Comparison of ENCODE assay signal across 23 cellular contexts in genomic region chr5:173882632-173883031, GRCh38. TPM values are rescaled to one million over a fixed set of nuclear protein-coding genes. Genes with fewer than 3 reads are reported as not detected.
A peak's percentile ranks its signal among the peaks of the same experiment; 100 is the strongest.
DNase-seq lines count a peak whose midpoint lies in the region; ATAC-seq and TF ChIP-seq lines count a peak whose summit lies in the region.
"Had no signal": no experiment of that assay in that cellular context is flagged by ENCODE, and none has a peak within 500 bp of the region (broad histone marks: within the 10 kb centered on the region; RNA-seq: fewer than 3 reads in every experiment).

No MANE protein-coding gene starts in this region.

- H4K8ac ChIP-seq in IMR-90 (ENCODE audit: low read depth in 2 of 2, low read length in 2 of 2) = no peak overlapping the region

- dilution Hi-C loops in IMR-90 (cut with HindIII; ENCODE audit: low sequenced_read_pairs, unreplicated experiment) = no loop called here

- POLR2A ChIA-PET in IMR-90 (lab: Charles Lee; ENCODE audit: unreplicated experiment) = no interaction called here

- DNase-seq in EL (peak; percentile 52), IMR-90 (peak; percentile 11), SJSA1 (ENCODE audit: low read depth in 1 of 2, low spot score in 2 of 2) (peak in 1 of 2 experiments; percentile 71), fibroblast of mammary gland (ENCODE audit: low read depth) (peak; percentile 27), NCI-H748 (lab: John Stamatoyannopoulos, UW; ENCODE audit: unreplicated experiment) (no peak), chondrocyte (ENCODE audit: low spot score) (no peak), dorsolateral prefrontal cortex (no peak)
- DNase-seq: activated CD4-positive, alpha-beta T cell treated with anti-CD3 and anti-CD28 coated beads, Interleukin-2, amount 10 ng/mL, durations not matched to agents 7 days and 5 days; body of pancreas; CD4-positive, CD25-positive, alpha-beta regulatory T cell; glutamatergic neuron; left colon; mesendoderm; naive thymus-derived CD4-positive, alpha-beta T cell; NCI-H187 treated with DMSO at 0.1 percent for 48 hours; NCI-H748 treated with DMSO at 0.1 percent for 48 hours; OCI-M1; retina; stimulated activated naive CD4-positive, alpha-beta T cell treated with Interleukin-2 at 50 U/mL for 16 hours had no signal

- no peak for TF ChIP-seq CTCF in IMR-90 (conservative IDR thresholded peaks at IDR 0.05; ENCODE audit: low read depth, low read length)
- no peak for TF ChIP-seq CTCF in fibroblast of mammary gland (conservative IDR thresholded peaks at IDR 0.05; ENCODE audit: control insufficient read depth, insufficient read depth, low read depth, low read length)
- TF ChIP-seq CTCF in chondrocyte (IDR thresholded peaks at IDR 0.05) = no peak
- TF ChIP-seq CTCF in dorsolateral prefrontal cortex (IDR thresholded peaks at IDR 0.05 in 54 of 56, conservative IDR thresholded peaks at IDR 0.05 in 2 of 56; ENCODE audit: low read depth in 1 of 56, partially characterized antibody in 56 of 56) = no peak

- no peak for TF ChIP-seq POLR2A in IMR-90 (IDR thresholded peaks at IDR 0.05; ENCODE audit: low read depth, low read length)

- H3K56ac ChIP-seq in IMR-90 (ENCODE audit: extremely low read depth, insufficient read depth, low read length) = no peak overlapping the region

- H3K79me1 ChIP-seq in IMR-90 (ENCODE audit: low read depth in 1 of 2, low read length in 2 of 2) = no peaks in the 10 kb centered on the region

- no peak overlapping the region for H3K4me2 ChIP-seq in IMR-90 (ENCODE audit: low read depth, low read length)
- H3K4me2 ChIP-seq: smooth muscle cell had no signal

- ATAC-seq in IMR-90 (ENCODE audit: low read depth) = no peak
- ATAC-seq in HG03095 (IDR thresholded peaks at IDR 0.05; ENCODE audit: unreplicated experiment) = no peak
- ATAC-seq: body of pancreas; left colon; naive thymus-derived CD4-positive, alpha-beta T cell had no signal

- no peak overlapping the region for H3K14ac ChIP-seq in IMR-90 (replicated peaks; ENCODE audit: low read depth, low read length)

- no peak overlapping the region for H3K9ac ChIP-seq in IMR-90 (ENCODE audit: low read depth, low read length)

- no peak overlapping the region for H3K18ac ChIP-seq in IMR-90 (ENCODE audit: low read depth, low read length)

- no peak overlapping the region for H2BK15ac ChIP-seq in IMR-90 (ENCODE audit: low read depth, low read length)

- no peak overlapping the region for H2AK9ac ChIP-seq in IMR-90 (replicated peaks; ENCODE audit: low read depth, low read length, poor library complexity)

- no peak overlapping the region for H4K91ac ChIP-seq in IMR-90 (ENCODE audit: insufficient read depth, low read depth, low read length)

- no TSS peak for BruUV-seq in IMR-90 (replicated peaks; lab: Mats Ljungman, UMichigan)

- CTCF ChIA-PET in IMR-90 (lab: Yijun Ruan, JAX) = no interaction called here

- peaks cover 5% of the 10 kb centered on the region; the same call in 1 of the 2 replicates for H3K9me1 ChIP-seq in IMR-90 (ENCODE audit: insufficient read depth, low read length)

- no peak overlapping the region for H3K4me3 Mint-ChIP-seq in chondrocyte (ENCODE audit: unreplicated experiment)
- H3K4me3 Mint-ChIP-seq: activated CD4-positive, alpha-beta T cell treated with anti-CD3 and anti-CD28 coated beads, Interleukin-2, amount 10 ng/mL, durations not matched to agents 7 days and 5 days; CD4-positive, CD25-positive, alpha-beta regulatory T cell had no signal

- H3K23ac ChIP-seq in IMR-90 (ENCODE audit: low read depth, low read length) = no peak overlapping the region

- H3K36me3 Mint-ChIP-seq in chondrocyte (ENCODE audit: low read depth) = no peaks in the 10 kb centered on the region
- H3K36me3 Mint-ChIP-seq: CD4-positive, CD25-positive, alpha-beta regulatory T cell; IgD-negative memory B cell had no signal

- H2AK5ac ChIP-seq in IMR-90 (ENCODE audit: low read depth, low read length) = no peak overlapping the region

- no peaks in the 10 kb centered on the region for H3K27me3 Mint-ChIP-seq in chondrocyte (ENCODE audit: low read depth)
- H3K27me3 Mint-ChIP-seq: activated CD4-positive, alpha-beta T cell treated with anti-CD3 and anti-CD28 coated beads, Interleukin-2, amount 10 ng/mL, durations not matched to agents 7 days and 5 days; CD4-positive, CD25-positive, alpha-beta regulatory T cell; naive thymus-derived CD4-positive, alpha-beta T cell had no signal

- H4K20me1 ChIP-seq in IMR-90 (ENCODE audit: insufficient read depth, low read length) = no peaks in the 10 kb centered on the region

- H2BK5ac ChIP-seq in IMR-90 (ENCODE audit: low read depth, low read length, poor library complexity, severe bottlenecking) = no peak overlapping the region

- H3K36me3 ChIP-seq in IMR-90 (ENCODE audit: control insufficient read depth, insufficient read depth, low read length) = no peaks in the 10 kb centered on the region
- no peaks in the 10 kb centered on the region for H3K36me3 ChIP-seq in SJSA1

- H3K4ac ChIP-seq in IMR-90 (ENCODE audit: low read depth, low read length) = no peak overlapping the region

- H3K27ac ChIP-seq in IMR-90 (ENCODE audit: insufficient read depth, low read length) (no peak overlapping the region), SJSA1 (peak overlapping the region; percentile 71), dorsolateral prefrontal cortex (no peak overlapping the region)
- H3K27ac ChIP-seq: body of pancreas had no signal

- no peak overlapping the region for H2AFZ ChIP-seq in IMR-90 (replicated peaks; ENCODE audit: low read length, poor library complexity)

- no peak overlapping the region for H2BK20ac ChIP-seq in IMR-90 (ENCODE audit: low read depth, low read length)

- in situ Hi-C loops in IMR-90 (cut with MboI; ENCODE audit: low sequenced_read_pairs) = no loop called here

- H3K4me3 ChIP-seq in IMR-90 (ENCODE audit: insufficient read depth, low read depth, low read length) = no peak overlapping the region
- no peak overlapping the region for H3K4me3 ChIP-seq in SJSA1
- H3K4me3 ChIP-seq in fibroblast of mammary gland (ENCODE audit: control insufficient read depth, low read depth, low read length) = no peak overlapping the region
- H3K4me3 ChIP-seq in dorsolateral prefrontal cortex = no peak overlapping the region
- H3K4me3 ChIP-seq: body of pancreas, smooth muscle cell had no signal

- H3K27ac Mint-ChIP-seq in chondrocyte (ENCODE audit: unreplicated experiment) = no peak overlapping the region
- H3K27ac Mint-ChIP-seq: activated CD4-positive, alpha-beta T cell treated with anti-CD3 and anti-CD28 coated beads, Interleukin-2, amount 10 ng/mL, durations not matched to agents 7 days and 5 days; activated T-helper 2 cell treated with anti-CD3 and anti-CD28 coated beads, Interferon-gamma antibody, Interleukin-2, Interleukin-4, amounts not matched to agents 10 μg/mL and 5 μg/mL and 100 μg/mL, durations not matched to agents 14 hours and 24 hours and 36 hours; naive thymus-derived CD4-positive, alpha-beta T cell had no signal

- no peak overlapping the region for H4K5ac ChIP-seq in IMR-90 (ENCODE audit: low read depth, low read length)

- H3K9me3 ChIP-seq in IMR-90 (ENCODE audit: control insufficient read depth, insufficient read depth, low read length) (no peaks in the 10 kb centered on the region), SJSA1 (replicated peaks) (no peaks in the 10 kb centered on the region)
- H3K9me3 ChIP-seq: body of pancreas had no signal

- intact Hi-C loops in IMR-90 (cut with micrococcal nuclease) = no loop called here
- intact Hi-C loops in dorsolateral prefrontal cortex (cut with DNase I) = loop anchor here in 1 of 2 donors (10.0 kb wide), 1 partner anchor 98 kb away; no protein-coding TSS in a partner anchor

- H3K4me1 Mint-ChIP-seq in chondrocyte (ENCODE audit: low read depth) = peaks cover 11% of the 10 kb centered on the region

- H2BK120ac ChIP-seq in IMR-90 (ENCODE audit: low read depth, low read length) = no peak overlapping the region

- peaks cover 5% of the 10 kb centered on the region; the same call in 1 of the 2 replicates for H3K4me1 ChIP-seq in IMR-90 (ENCODE audit: control insufficient read depth, insufficient read depth, low read length)
- H3K4me1 ChIP-seq in SJSA1 (replicated peaks) = peaks cover 38% of the 10 kb centered on the region

- no peaks in the 10 kb centered on the region for H3K27me3 ChIP-seq in IMR-90 (ENCODE audit: control insufficient read depth, insufficient read depth, low read length)
- no peaks in the 10 kb centered on the region; the same call in 1 of the 2 replicates for H3K27me3 ChIP-seq in SJSA1 (replicated peaks)
- no peaks in the 10 kb centered on the region for H3K27me3 ChIP-seq in dorsolateral prefrontal cortex
- H3K27me3 ChIP-seq: body of pancreas had no signal

- H3K9me3 Mint-ChIP-seq in chondrocyte (ENCODE audit: low read depth) = peaks cover 4% of the 10 kb centered on the region

- no peak for TF ChIP-seq RAD21 in IMR-90 (IDR thresholded peaks at IDR 0.05; ENCODE audit: low read length)

TF ChIP-seq in IMR-90, 13 proteins besides CTCF, POLR2A, EP300 and RAD21:
- TF ChIP-seq MXI1 (IDR thresholded peaks at IDR 0.05; ENCODE audit: borderline replicate concordance, low read depth, low read length) (no peak), RFX5 (IDR thresholded peaks at IDR 0.05; ENCODE audit: low read depth, low read length) (no peak)

RNA-seq across cellular contexts. Expression of gene CPEB4, which starts 5.5 kb away (rescaled TPM):
- total RNA-seq in IMR-90 (2012; rRNA removed) (22.6 and 24.2 TPM in 2 replicates), chondrocyte (24.7 to 27.7 TPM (median 27.1 TPM) in 3 replicates), dorsolateral prefrontal cortex (100 to 1,000 TPM in 119 of 120 experiments, 10 to 100 TPM in 1; 95.3 to 182 (median 133) TPM)
- polyA plus RNA-seq in IMR-90 (2012; rRNA removed) = 7.8 and 8.5 TPM in 2 replicates
- 2.8 and 2.9 TPM in 2 replicates for polyA plus RNA-seq in IMR-90 (2012; cell fraction: cytosol; rRNA removed)
- 3.1 and 21.7 TPM in 2 replicates for polyA plus RNA-seq in IMR-90 (2012; cell fraction: nucleus; rRNA removed; ENCODE audit: low replicate concordance)
- 23.4 and 27.1 TPM in 2 replicates for total RNA-seq in SJSA1 (2014; rRNA removed; shearing (Covaris generic))

Comparison
In these comparisons a context has a peak if more than half of its experiments do, and no peak if none do; other contexts are left out.
1. DNase-seq: peak in EL (single experiment), IMR-90 (single experiment) and fibroblast of mammary gland (single experiment); none in NCI-H748 (single experiment), chondrocyte (single experiment) and dorsolateral prefrontal cortex (0 of 10).